17 cellular contexts compared by ENCODE assay signal in genomic region chr17:50214986-50215730, GRCh38. TPM values are rescaled to one million over a fixed set of nuclear protein-coding genes. Genes with fewer than 3 reads are reported as not detected.
DNase-seq lines count a peak whose midpoint lies in the region; ATAC-seq and TF ChIP-seq lines count a peak whose summit lies in the region.
"Had no signal": no experiment of that assay in that cellular context is flagged by ENCODE, and none has a peak within 500 bp of the region (broad histone marks: within the 10 kb centered on the region; RNA-seq: fewer than 3 reads in every experiment).

No MANE protein-coding gene starts in this region.

- peak overlapping the region; percentile 100 for H3K27ac Mint-ChIP-seq in chondrocyte (ENCODE audit: unreplicated experiment)

- peak overlapping the region; percentile 30 for H3K27ac ChIP-seq in skeletal muscle tissue (ENCODE audit: low read depth, low read length)
- H3K27ac ChIP-seq: neutrophil had no signal

- no peaks in the 10 kb centered on the region for H3K36me3 Mint-ChIP-seq in chondrocyte (ENCODE audit: low read depth)

- H3K4me3 Mint-ChIP-seq in chondrocyte (ENCODE audit: unreplicated experiment): peak overlapping the region; percentile 47

- peak; percentile 88 for DNase-seq in EH (ENCODE audit: low read depth)
- no peak for DNase-seq in chondrocyte (ENCODE audit: low spot score)
- peak; percentile 36 for DNase-seq in iris pigment epithelial cell (ENCODE audit: low read depth)
- no peak for DNase-seq in NAMALWA (ENCODE audit: low spot score)
- DNase-seq: activated CD4-positive, alpha-beta T cell treated with anti-CD3 and anti-CD28 coated beads, Interleukin-2, amount 50 U/mL, for 48 hours; amniotic stem cell; dermis blood vessel endothelial cell; mammary epithelial cell; NCI-H1930; NCI-H524 had no signal

- TF ChIP-seq CTCF in chondrocyte (IDR thresholded peaks at IDR 0.05): no peak

- H3K9ac ChIP-seq in skeletal muscle tissue (ENCODE audit: low read depth in 1 of 3, low read length in 3 of 3): no peak overlapping the region

- peaks cover 20 to 26% (median 20%) of the 10 kb centered on the region in 3 donors for H3K4me1 ChIP-seq in skeletal muscle tissue (ENCODE audit: control insufficient read depth in 3 of 3, insufficient read depth in 3 of 3, low read length in 3 of 3)

- H3K27me3 Mint-ChIP-seq in chondrocyte (ENCODE audit: low read depth): no peaks in the 10 kb centered on the region

- ATAC-seq in GM21360 (IDR thresholded peaks at IDR 0.05; ENCODE audit: unreplicated experiment): no peak
- ATAC-seq in HG02840 (IDR thresholded peaks at IDR 0.05; ENCODE audit: low FRiP score, unreplicated experiment): no peak
- no peak for ATAC-seq in GM19023 (IDR thresholded peaks at IDR 0.05; ENCODE audit: unreplicated experiment)
- ATAC-seq: esophagus mucosa, SK-N-SH treated with all-trans-retinoic acid at 6 μM for 48 hours had no signal

- H3K36me3 ChIP-seq in skeletal muscle tissue (ENCODE audit: control insufficient read depth in 3 of 3, insufficient read depth in 3 of 3, low read length in 3 of 3): no peaks in the 10 kb centered on the region
- H3K36me3 ChIP-seq: neutrophil had no signal

- H3K9me3 ChIP-seq in skeletal muscle tissue (ENCODE audit: control insufficient read depth in 3 of 3, low read length in 3 of 3): no peaks in the 10 kb centered on the region
- H3K9me3 ChIP-seq: neutrophil had no signal

- no peak overlapping the region for H3K4me3 ChIP-seq in skeletal muscle tissue (ENCODE audit: low read length in 3 of 3)

- peaks cover 0 to 14% (median 8%) of the 10 kb centered on the region in 3 donors for H3K27me3 ChIP-seq in skeletal muscle tissue (ENCODE audit: control insufficient read depth in 3 of 3, insufficient read depth in 3 of 3, low read length in 3 of 3)

- peaks cover 100% of the 10 kb centered on the region for H3K4me1 Mint-ChIP-seq in chondrocyte (ENCODE audit: low read depth)

- H3K9me3 Mint-ChIP-seq in chondrocyte (ENCODE audit: low read depth): no peaks in the 10 kb centered on the region

RNA-seq across cellular contexts. Expression of gene COL1A1, which starts 13.7 kb away (rescaled TPM):
- total RNA-seq in chondrocyte: 34,852 to 36,120 TPM (median 35,333 TPM) in 3 replicates
- total RNA-seq in skeletal muscle tissue: 3,450 TPM

RNA-seq across cellular contexts. Expression of gene SGCA, which starts 49.4 kb away (rescaled TPM):
- total RNA-seq in chondrocyte (0.85 to 5.5 TPM (median 1.3 TPM) in 3 replicates), skeletal muscle tissue (158 TPM)
- total RNA-seq: dermis blood vessel endothelial cell, mammary epithelial cell had no signal

RNA-seq across cellular contexts. Expression of gene TMEM92, which starts 59.1 kb away (rescaled TPM):
- total RNA-seq in chondrocyte (1.6 to 1.7 TPM (median 1.7 TPM) in 3 replicates), skeletal muscle tissue (not detected)

Comparison
In these comparisons a context has a peak if more than half of its experiments do, and no peak if none do; other contexts are left out.
1. DNase-seq: peak in EH (single experiment) and iris pigment epithelial cell (single experiment); none in chondrocyte (single experiment) and NAMALWA (single experiment).
2. RNA of gene COL1A1, which starts 13.7 kb away (total RNA-seq): 34,852 to 36,120 TPM in chondrocyte; 3,450 TPM in skeletal muscle tissue (single experiment); every median in the first group is over 10 times any median in the second.
3. RNA of gene SGCA, which starts 49.4 kb away (total RNA-seq): 158 TPM in skeletal muscle tissue (single experiment); 0.85 to 5.5 TPM in chondrocyte; every median in the first group is over 10 times any median in the second.